Comparison of ENCODE assay signal across 9 cellular contexts in the genomic region with DNA sequence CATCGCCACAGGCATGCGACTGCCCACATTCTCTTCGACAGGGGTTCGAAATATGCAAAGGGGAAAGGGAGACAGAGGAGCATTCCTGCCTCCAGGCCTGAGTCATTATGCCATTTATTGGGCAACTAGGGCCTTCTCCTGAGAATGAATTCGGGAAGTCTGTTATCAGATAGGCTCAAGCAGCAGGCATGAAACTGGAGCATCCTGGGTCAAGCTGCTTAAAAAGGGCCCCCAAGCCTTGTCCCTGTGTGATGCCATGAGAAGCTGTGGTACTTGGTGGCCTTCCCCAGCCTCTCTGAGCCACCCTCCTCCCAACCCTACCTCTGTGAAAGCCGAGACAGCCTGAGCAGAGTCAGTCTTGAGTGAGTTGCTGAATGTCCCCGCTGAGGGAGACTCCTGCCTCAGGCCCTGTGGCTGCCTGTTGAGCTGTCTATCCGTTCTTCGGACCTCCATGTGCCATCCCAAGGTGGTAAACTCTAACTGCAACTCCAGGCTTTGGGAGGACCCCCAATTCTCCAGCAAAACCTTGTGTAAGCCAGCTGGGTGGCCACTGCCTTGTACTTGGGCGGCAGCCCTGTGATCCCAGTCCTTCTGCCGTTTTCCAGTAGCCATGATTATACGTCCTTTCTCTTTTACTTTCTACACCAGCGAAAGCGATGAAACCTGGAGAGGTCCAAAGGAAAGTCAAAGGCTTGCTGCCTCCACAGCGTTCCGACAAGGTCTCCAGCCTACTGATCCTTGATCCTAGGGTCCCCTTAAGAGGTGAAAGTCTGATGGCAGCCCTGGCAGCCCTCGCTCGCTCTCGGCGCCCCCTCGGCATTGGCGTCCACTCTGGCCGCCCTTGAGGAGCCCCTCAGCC. TPM values are rescaled to one million over a fixed set of nuclear protein-coding genes. Genes with fewer than 3 reads are reported as not detected.
DNase-seq lines count a peak whose midpoint lies in the region; ATAC-seq, FAIRE-seq and TF ChIP-seq lines count a peak whose summit lies in the region.
"Had no signal": no experiment of that assay in that cellular context is flagged by ENCODE, and none has a peak within 500 bp of the region (broad histone marks: within the 10 kb centered on the region; RNA-seq: fewer than 3 reads in every experiment).

No MANE protein-coding gene starts in this region.

- H3K4me1 ChIP-seq in DND-41 (ENCODE audit: insufficient read depth, low read length) (peaks cover 43% of the 10 kb centered on the region), Panc1 (ENCODE audit: control insufficient read depth, insufficient read depth, low read length) (no peaks in the 10 kb centered on the region), pancreas (peaks cover 0 to 7% (median 3%) of the 10 kb centered on the region in 3 donors), tibial artery (peaks cover 0 to 13% (median 3%) of the 10 kb centered on the region in 4 donors)

- H3K36me3 ChIP-seq in DND-41 (ENCODE audit: insufficient read depth, low read length) (peaks cover 18% of the 10 kb centered on the region), Panc1 (ENCODE audit: control insufficient read depth, insufficient read depth, low read length) (no peaks in the 10 kb centered on the region), pancreas (no peaks in the 10 kb centered on the region), tibial artery (peaks cover 0 to 4% (median 0%) of the 10 kb centered on the region in 3 donors)

- CTCF ChIA-PET in Panc1 (lab: Charles Lee), result interaction anchor here (0.5 kb wide), 1 partner anchor 528 kb away, joined by 3 read pairs; no protein-coding TSS in a partner anchor

- in situ Hi-C loops in Panc1 (cut with HindIII; ENCODE audit: low pct_unique_long_range_greater_than_20kb, low sequenced_read_pairs), result no loop called here

- no peak for FAIRE-seq in pancreas (lab: Jason Lieb, UNC)

- no peaks in the 10 kb centered on the region for H3K27me3 ChIP-seq in DND-41 (ENCODE audit: insufficient read depth, low read length, poor library complexity)
- H3K27me3 ChIP-seq in Panc1 (ENCODE audit: control insufficient read depth, insufficient read depth, low read length), result no peaks in the 10 kb centered on the region
- no peaks in the 10 kb centered on the region for H3K27me3 ChIP-seq in pancreas
- no peaks in the 10 kb centered on the region for H3K27me3 ChIP-seq in tibial artery

- POLR2A ChIA-PET in Panc1 (lab: Charles Lee), result interaction anchor here (0.6 kb wide), 1 partner anchor 21 kb away, joined by 6 read pairs; no protein-coding TSS in a partner anchor

- peaks cover 13% of the 10 kb centered on the region for H4K20me1 ChIP-seq in DND-41 (ENCODE audit: insufficient read depth, low read length)

- TF ChIP-seq CTCF in DND-41 (IDR thresholded peaks at IDR 0.05; ENCODE audit: borderline replicate concordance, extremely low read depth, low read length, poor library complexity, severe bottlenecking) (no peak), Panc1 (IDR thresholded peaks at IDR 0.05) (no peak), pancreas (IDR thresholded peaks at IDR 0.05) (no peak), tibial artery (IDR thresholded peaks at IDR 0.05) (no peak)

- no peak overlapping the region for H2AFZ ChIP-seq in DND-41 (ENCODE audit: low read depth, low read length)

- peak overlapping the region; percentile 86 for H3K27ac ChIP-seq in DND-41 (ENCODE audit: low read length)
- H3K27ac ChIP-seq in Panc1 (ENCODE audit: low read length), result no peak overlapping the region
- no peak overlapping the region for H3K27ac ChIP-seq in pancreas
- H3K27ac ChIP-seq in tibial artery, result no peak overlapping the region

- TSS peak; percentile 52 for BruUV-seq in Panc1 (replicated peaks; lab: Mats Ljungman, UMichigan)

- peaks cover 28% of the 10 kb centered on the region for H3K79me2 ChIP-seq in DND-41 (ENCODE audit: insufficient read depth, low read length)

- 56 to 94% methylated on average over 23 of the region's 23 CpGs for WGBS in pancreas, 2 donors

- DNase-seq in DND-41 (no peak), Panc1 (ENCODE audit: low read depth, low spot score) (no peak), ecto neural progenitor cell (ENCODE audit: low spot score) (peak; percentile 26), pancreas (peak in 2 of 6 donors; percentile 12 to 32), tibial artery (no peak), NCI-H2227 treated with DMSO at 0.1 percent for 48 hours (lab: John Stamatoyannopoulos, UW) (no peak)
- no peak for DNase-seq in stimulated activated CD4-positive, alpha-beta T cell treated with anti-CD3 and anti-CD28 coated beads, Interleukin-1b, Interleukin-23, amount 100 ng/mL, for 48 hours
- DNase-seq: NCI-H1694 treated with DMSO at 0.1 percent for 48 hours had no signal

- H3K4me3 ChIP-seq in DND-41 (ENCODE audit: low read depth in 1 of 2, low read length in 2 of 2) (no peak overlapping the region), Panc1 (ENCODE audit: low read depth in 2 of 2, low read length in 2 of 2) (no peak overlapping the region; a peak in 1 of 4 replicates), pancreas (peak overlapping the region; percentile 26 to 59 (median 46)), tibial artery (no peak overlapping the region)

- H3K9me3 ChIP-seq in DND-41 (ENCODE audit: insufficient read depth, low read length, severe bottlenecking) (no peaks in the 10 kb centered on the region), Panc1 (ENCODE audit: control insufficient read depth, insufficient read depth, low read depth, low read length) (no peaks in the 10 kb centered on the region), pancreas (no peaks in the 10 kb centered on the region), tibial artery (no peaks in the 10 kb centered on the region)

- intact Hi-C loops in Panc1 (cut with micrococcal nuclease; ENCODE audit: unreplicated experiment) (no loop called here), pancreas (cut with DNase I) (no loop called here), tibial artery (cut with DNase I; ENCODE audit: low total_unique reads) (no loop called here)

- H3K9ac ChIP-seq in DND-41 (ENCODE audit: low read depth, low read length), result no peak overlapping the region

- no peak for ATAC-seq in DND-41 (ENCODE audit: insufficient read depth, low read depth)
- ATAC-seq in Panc1, result no peak
- no peak for ATAC-seq in pancreas
- ATAC-seq in GM18861 (IDR thresholded peaks at IDR 0.05; ENCODE audit: unreplicated experiment), result no peak

- no peak overlapping the region for H3K4me2 ChIP-seq in DND-41 (ENCODE audit: insufficient read depth, low read length)

RNA-seq across cellular contexts. Expression of gene NBDY, which starts 37.7 kb away (rescaled TPM):
- total RNA-seq in Panc1 (2021; ENCODE audit: unreplicated experiment) (52.0 TPM), pancreas (10 to 100 TPM in 2 of 6 donors, 1 to 10 TPM in 4; 7.0 to 22.8 (median 9.1) TPM)
- polyA plus RNA-seq in Panc1 (2012; ENCODE audit: insufficient read length), result 69.4 TPM
- polyA plus RNA-seq in pancreas, result 10 to 100 TPM in 1 of 2 donors, 1 to 10 TPM in 1; 7.9 to 19.9 TPM

Comparison
In these comparisons a context has a peak if more than half of its experiments do, and no peak if none do; other contexts are left out.
1. H3K4me3 ChIP-seq: peak in pancreas (4 of 4); none in DND-41 (0 of 2), Panc1 (0 of 2) and tibial artery (0 of 2).